ENCODE assay signal across 18 cellular contexts in genomic region chr6:154606860-154607259, GRCh38.
DNase-seq lines count a peak whose midpoint lies in the region; ATAC-seq and TF ChIP-seq lines count a peak whose summit lies in the region.
"Had no signal": no experiment of that assay in that cellular context is flagged by ENCODE, and none has a peak within 500 bp of the region (broad histone marks: within the 10 kb centered on the region; RNA-seq: fewer than 3 reads in every experiment).

No MANE protein-coding gene starts in this region.

- 65 to 68% methylated on average over 2 of the region's 2 CpGs for WGBS in testis, 2 donors
- WGBS in smooth muscle cell (ENCODE audit: low lambda C conversion rate): 79% methylated on average over 2 of the region's 2 CpGs

- no peak overlapping the region for H2AFZ ChIP-seq in smooth muscle cell (ENCODE audit: low read depth)

- H3K79me2 ChIP-seq in smooth muscle cell (ENCODE audit: low read depth): no peaks in the 10 kb centered on the region

- H3K36me3 Mint-ChIP-seq in activated naive CD4-positive, alpha-beta T cell treated with anti-CD3 and anti-CD28 coated beads, Interleukin-2, amount 50 U/mL, for 72 hours: no peaks in the 10 kb centered on the region
- H3K36me3 Mint-ChIP-seq in dendritic cell treated with granulocyte-macrophage colony-stimulating factor and Interleukin-4, amounts not matched to agents 40 ng/mL and 50 ng/mL, for 4 days (ENCODE audit: low read depth): no peaks in the 10 kb centered on the region
- H3K36me3 Mint-ChIP-seq in stimulated activated memory B cell treated with anti-CD40 and anti-IgM and Interleukin-4, amounts not matched to agents 10 μg/mL and 1 μg/mL and 100 μg/mL, for 72 hours: no peaks in the 10 kb centered on the region

- no peaks in the 10 kb centered on the region for H3K9me3 Mint-ChIP-seq in activated naive CD4-positive, alpha-beta T cell treated with anti-CD3 and anti-CD28 coated beads, Interleukin-2, amount 50 U/mL, for 72 hours
- H3K9me3 Mint-ChIP-seq in dendritic cell treated with granulocyte-macrophage colony-stimulating factor and Interleukin-4, amounts not matched to agents 40 ng/mL and 50 ng/mL, for 4 days: no peaks in the 10 kb centered on the region
- no peaks in the 10 kb centered on the region for H3K9me3 Mint-ChIP-seq in stimulated activated memory B cell treated with anti-CD40 and anti-IgM and Interleukin-4, amounts not matched to agents 10 μg/mL and 1 μg/mL and 100 μg/mL, for 72 hours
- H3K9me3 Mint-ChIP-seq: activated B cell treated with CpG ODN at 0.5 μM for 24 hours had no signal

- TF ChIP-seq CTCF in testis (IDR thresholded peaks at IDR 0.05) (no peak), smooth muscle cell (IDR thresholded peaks at IDR 0.05; ENCODE audit: borderline replicate concordance, insufficient read depth, poor library complexity, severe bottlenecking) (no peak)

- no peak for DNase-seq in activated naive CD4-positive, alpha-beta T cell treated with anti-CD3 and anti-CD28 coated beads, Interleukin-2, amount 50 U/mL, for 72 hours (ENCODE audit: low spot score in 2 of 2)
- no peak for DNase-seq in activated naive CD4-positive, alpha-beta T cell treated with Interleukin-2 at 50 U/mL for 16 hours
- no peak for DNase-seq in A172 (ENCODE audit: low spot score)
- no peak for DNase-seq in testis
- no peak for DNase-seq in smooth muscle cell (lab: John Stamatoyannopoulos, UW; ENCODE audit: unreplicated experiment)
- DNase-seq: body of pancreas, EL, GOT3, Karpas-422, NCI-H1092 treated with DMSO at 0.1 percent for 48 hours, NCI-H2081, NCI-H524, occipital lobe had no signal

- peaks cover 7% of the 10 kb centered on the region for H3K27me3 Mint-ChIP-seq in dendritic cell treated with granulocyte-macrophage colony-stimulating factor and Interleukin-4, amounts not matched to agents 40 ng/mL and 50 ng/mL, for 4 days
- H3K27me3 Mint-ChIP-seq in stimulated activated memory B cell treated with anti-CD40 and anti-IgM and Interleukin-4, amounts not matched to agents 10 μg/mL and 1 μg/mL and 100 μg/mL, for 72 hours: no peaks in the 10 kb centered on the region
- H3K27me3 Mint-ChIP-seq: activated B cell treated with CpG ODN at 0.5 μM for 24 hours had no signal

- no peaks in the 10 kb centered on the region for H3K9me3 ChIP-seq in testis
- no peaks in the 10 kb centered on the region for H3K9me3 ChIP-seq in smooth muscle cell (replicated peaks; ENCODE audit: low read depth)
- H3K9me3 ChIP-seq: body of pancreas, right atrium auricular region had no signal

- H3K4me1 ChIP-seq in testis (no peaks in the 10 kb centered on the region), smooth muscle cell (ENCODE audit: low read depth) (no peaks in the 10 kb centered on the region)
- H3K4me1 ChIP-seq: body of pancreas, right atrium auricular region had no signal

- no peaks in the 10 kb centered on the region for H4K20me1 ChIP-seq in smooth muscle cell (ENCODE audit: low read depth)

- H3K27me3 ChIP-seq in testis (no peaks in the 10 kb centered on the region), smooth muscle cell (ENCODE audit: low read depth) (no peaks in the 10 kb centered on the region)
- H3K27me3 ChIP-seq: body of pancreas, right atrium auricular region had no signal

- H3K4me2 ChIP-seq in smooth muscle cell: no peak overlapping the region

- H3K36me3 ChIP-seq in testis (ENCODE audit: low read depth, missing control alignments) (no peaks in the 10 kb centered on the region), smooth muscle cell (ENCODE audit: low read depth) (no peaks in the 10 kb centered on the region)
- H3K36me3 ChIP-seq: right atrium auricular region had no signal

- no peak for TF ChIP-seq POLR2A in testis (IDR thresholded peaks at IDR 0.05)

- no peak for ATAC-seq in activated naive CD4-positive, alpha-beta T cell treated with anti-CD3 and anti-CD28 coated beads, Interleukin-2, amount 50 U/mL, for 72 hours
- ATAC-seq in HG03135 (IDR thresholded peaks at IDR 0.05; ENCODE audit: unreplicated experiment): peak; percentile 4
- ATAC-seq in stimulated activated memory B cell treated with anti-CD40 and anti-IgM and Interleukin-4, amounts not matched to agents 10 μg/mL and 1 μg/mL and 100 μg/mL, for 72 hours: no peak
- ATAC-seq: body of pancreas had no signal

- H3K27ac ChIP-seq in testis (no peak overlapping the region), smooth muscle cell (ENCODE audit: low read depth) (no peak overlapping the region)
- H3K27ac ChIP-seq: body of pancreas, right atrium auricular region had no signal

- intact Hi-C loops in dendritic cell treated with granulocyte-macrophage colony-stimulating factor and Interleukin-4, amounts not matched to agents 40 ng/mL and 50 ng/mL, for 4 days (cut with micrococcal nuclease): no loop called here
- intact Hi-C loops in testis (cut with DNase I; ENCODE audit: low total_unique reads): no loop called here

- no peak overlapping the region for H3K4me3 ChIP-seq in testis
- no peak overlapping the region for H3K4me3 ChIP-seq in smooth muscle cell
- H3K4me3 ChIP-seq: body of pancreas, right atrium auricular region had no signal

- H3F3A ChIP-seq in smooth muscle cell (ENCODE audit: low read depth): no peaks in the 10 kb centered on the region

- H3K27ac Mint-ChIP-seq in activated naive CD4-positive, alpha-beta T cell treated with anti-CD3 and anti-CD28 coated beads, Interleukin-2, amount 50 U/mL, for 72 hours: peak overlapping the region; percentile 85 to 91
- H3K27ac Mint-ChIP-seq in dendritic cell treated with granulocyte-macrophage colony-stimulating factor and Interleukin-4, amounts not matched to agents 40 ng/mL and 50 ng/mL, for 4 days: peak overlapping the region; percentile 50
- H3K27ac Mint-ChIP-seq in stimulated activated memory B cell treated with anti-CD40 and anti-IgM and Interleukin-4, amounts not matched to agents 10 μg/mL and 1 μg/mL and 100 μg/mL, for 72 hours: peak overlapping the region; percentile 95
- H3K27ac Mint-ChIP-seq: activated B cell treated with CpG ODN at 0.5 μM for 24 hours had no signal

- peaks cover 32% of the 10 kb centered on the region for H3K4me1 Mint-ChIP-seq in dendritic cell treated with granulocyte-macrophage colony-stimulating factor and Interleukin-4, amounts not matched to agents 40 ng/mL and 50 ng/mL, for 4 days (ENCODE audit: low read depth)
- peaks cover 47% of the 10 kb centered on the region for H3K4me1 Mint-ChIP-seq in stimulated activated memory B cell treated with anti-CD40 and anti-IgM and Interleukin-4, amounts not matched to agents 10 μg/mL and 1 μg/mL and 100 μg/mL, for 72 hours

- no peak overlapping the region for H3K4me3 Mint-ChIP-seq in dendritic cell treated with granulocyte-macrophage colony-stimulating factor and Interleukin-4, amounts not matched to agents 40 ng/mL and 50 ng/mL, for 4 days
- peak overlapping the region; percentile 66 for H3K4me3 Mint-ChIP-seq in stimulated activated memory B cell treated with anti-CD40 and anti-IgM and Interleukin-4, amounts not matched to agents 10 μg/mL and 1 μg/mL and 100 μg/mL, for 72 hours

- H3K9ac ChIP-seq in smooth muscle cell (ENCODE audit: low read depth): no peak overlapping the region
